18 cellular contexts compared by ENCODE assay signal in genomic region chr1:92755541-92756351, GRCh38. TPM values are rescaled to one million over a fixed set of nuclear protein-coding genes. Genes with fewer than 3 reads are reported as not detected.
DNase-seq lines count a peak whose midpoint lies in the region; ATAC-seq and TF ChIP-seq lines count a peak whose summit lies in the region.
"Had no signal": no experiment of that assay in that cellular context is flagged by ENCODE, and none has a peak within 500 bp of the region (broad histone marks: within the 10 kb centered on the region; RNA-seq: fewer than 3 reads in every experiment).

No MANE protein-coding gene starts in this region.

- H3K4me3 ChIP-seq in AG10803 (ENCODE audit: low read length) (peak overlapping the region; percentile 23; the same call in 1 of the 2 replicates), coronary artery (peak overlapping the region; percentile 31), HAP-1 (no peak overlapping the region)
- H3K4me3 ChIP-seq: A549, tibial nerve had no signal

- in situ Hi-C loops in HAP-1 (cut with MboI; ENCODE audit: low sequenced_read_pairs), result no loop called here

- H3K27ac ChIP-seq in coronary artery, result peak overlapping the region; percentile 57 to 87
- H3K27ac ChIP-seq: A549 had no signal

- H3K9me3 ChIP-seq in HAP-1, result no peaks in the 10 kb centered on the region
- H3K9me3 ChIP-seq: A549 had no signal

- no peaks in the 10 kb centered on the region for H3K27me3 ChIP-seq in HAP-1 (ENCODE audit: low read depth)
- H3K27me3 ChIP-seq: tibial nerve had no signal

- DNase-seq in AG10803 (ENCODE audit: low read depth) (peak; percentile 76), coronary artery (ENCODE audit: low spot score) (peak; percentile 83), hippocampal formation (lab: John Stamatoyannopoulos, UW) (peak; percentile 51 to 66), pons (ENCODE audit: low spot score) (peak; percentile 58), HAP-1 (ENCODE audit: low spot score in 2 of 2) (no peak)
- no peak for DNase-seq in activated T-cell treated with anti-CD3 and anti-CD28 coated beads, Interleukin-2, amount 50 U/mL, for 72 hours
- DNase-seq: activated naive CD4-positive, alpha-beta T cell; DMS53; Kasumi-1; natural killer cell; NK-92 treated with Interleukin-12 subunit alpha and Interleukin-12 subunit beta, amount 100 ng/mL, for 24 hours; SHP77; T-helper 9 cell had no signal

- no peaks in the 10 kb centered on the region for H3K4me1 ChIP-seq in HAP-1
- H3K4me1 ChIP-seq: A549 had no signal

- H3K4me3 Mint-ChIP-seq in activated T-cell treated with anti-CD3 and anti-CD28 coated beads, Interleukin-2, amount 50 U/mL, for 72 hours, result no peak overlapping the region
- H3K4me3 Mint-ChIP-seq: central memory CD8-positive, alpha-beta T cell; natural killer cell had no signal

- ATAC-seq in GM18502 (IDR thresholded peaks at IDR 0.05; ENCODE audit: poor library complexity, unreplicated experiment) (no peak), GM18870 (IDR thresholded peaks at IDR 0.05; ENCODE audit: unreplicated experiment) (no peak)
- no peak for ATAC-seq in activated T-cell treated with anti-CD3 and anti-CD28 coated beads, Interleukin-2, amount 50 U/mL, for 72 hours (replicated peaks in 1 of 2)
- ATAC-seq: A549, natural killer cell had no signal

- H3K36me3 ChIP-seq in HAP-1 (replicated peaks), result no peaks in the 10 kb centered on the region
- H3K36me3 ChIP-seq: tibial nerve had no signal

- H3K9me3 Mint-ChIP-seq in activated T-cell treated with anti-CD3 and anti-CD28 coated beads, Interleukin-2, amount 50 U/mL, for 72 hours, result no peaks in the 10 kb centered on the region
- H3K9me3 Mint-ChIP-seq: central memory CD8-positive, alpha-beta T cell; natural killer cell had no signal

- H3K4me1 Mint-ChIP-seq in activated T-cell treated with anti-CD3 and anti-CD28 coated beads, Interleukin-2, amount 50 U/mL, for 72 hours (ENCODE audit: low read depth), result no peaks in the 10 kb centered on the region
- H3K4me1 Mint-ChIP-seq: central memory CD8-positive, alpha-beta T cell; natural killer cell had no signal

- no peaks in the 10 kb centered on the region for H3K27me3 Mint-ChIP-seq in activated T-cell treated with anti-CD3 and anti-CD28 coated beads, Interleukin-2, amount 50 U/mL, for 72 hours (ENCODE audit: low read depth)

- H3K27ac Mint-ChIP-seq in activated T-cell treated with anti-CD3 and anti-CD28 coated beads, Interleukin-2, amount 50 U/mL, for 72 hours, result no peak overlapping the region
- H3K27ac Mint-ChIP-seq: natural killer cell had no signal

- TF ChIP-seq CTCF in AG10803 (conservative IDR thresholded peaks at IDR 0.05; ENCODE audit: low read length) (no peak), coronary artery (IDR thresholded peaks at IDR 0.05) (no peak)

- no peaks in the 10 kb centered on the region for H3K36me3 Mint-ChIP-seq in activated T-cell treated with anti-CD3 and anti-CD28 coated beads, Interleukin-2, amount 50 U/mL, for 72 hours (ENCODE audit: insufficient read depth in 2 of 2)
- H3K36me3 Mint-ChIP-seq: natural killer cell had no signal

RNA-seq across cellular contexts. Expression of gene EVI5, which starts 29.2 kb away (rescaled TPM):
- total RNA-seq in activated T-cell treated with anti-CD3 and anti-CD28 coated beads, Interleukin-2, amount 50 U/mL, for 72 hours, result 10 to 100 TPM; 30.8 to 40.1 TPM

Comparison
In these comparisons a context has a peak if more than half of its experiments do, and no peak if none do; other contexts are left out.
1. DNase-seq: peak in AG10803 (single experiment), coronary artery (single experiment), hippocampal formation (2 of 2) and pons (single experiment); none in activated T-cell treated with anti-CD3 and anti-CD28 coated beads, Interleukin-2, amount 50 U/mL, for 72 hours (0 of 2) and HAP-1 (0 of 2).